In genomic region chr1:212595787-212596714, GRCh38 we compare ENCODE assay signal across 8 cellular contexts. TPM values are rescaled to one million over a fixed set of nuclear protein-coding genes. Genes with fewer than 3 reads are reported as not detected.
DNase-seq lines count a peak whose midpoint lies in the region; ATAC-seq, FAIRE-seq and TF ChIP-seq lines count a peak whose summit lies in the region.

No MANE protein-coding gene starts in this region.

- no peak for TF ChIP-seq POLR2A in K562 (conservative IDR thresholded peaks at IDR 0.05)
- TF ChIP-seq POLR2A in transverse colon (IDR thresholded peaks at IDR 0.05): no peak

- peak overlapping the region; percentile 85 for H3K27ac Mint-ChIP-seq in Caco-2 (ENCODE audit: unreplicated experiment)

- peak; percentile 90 for FAIRE-seq in RCC 7860 (lab: Jason Lieb, UNC)
- peak; percentile 80 for FAIRE-seq in K562 (lab: Jason Lieb, UNC)

- peak overlapping the region; percentile 54 for H3K4me3 Mint-ChIP-seq in Caco-2 (ENCODE audit: unreplicated experiment)

- H3K9ac ChIP-seq in K562 (ENCODE audit: insufficient read depth in 1 of 2, low read depth in 2 of 2, low read length in 2 of 2) (no peak overlapping the region), liver (ENCODE audit: low read depth in 1 of 2, low read length in 2 of 2) (peak overlapping the region in 1 of 2 donors; percentile 9)

- 12% methylated on average over 8 of the region's 8 CpGs for WGBS in K562 (ENCODE audit: insufficient coverage, low coverage, missing lambda C conversion rate)
- 42% methylated on average over 8 of the region's 8 CpGs for WGBS in liver
- 15 to 25% methylated on average over 5 to 8 of the region's 8 CpGs for WGBS in transverse colon (ENCODE audit: low coverage in 1 of 2), 2 donors

- CTCF ChIA-PET in Caco-2 (lab: Charles Lee) (interaction anchor here (0.5 to 1.6 kb wide), 3 partner anchors 12 to 165 kb away, joined by 3 to 9 read pairs (median 5); partner anchors contain the start of gene ATF3), K562 (lab: Yijun Ruan, JAX; ENCODE audit: low intra/inter-chr PET ratio) (no interaction called here)

- in situ Hi-C loops in K562 (cut with MboI) (loop anchor here (5.0 kb wide), 1 partner anchor 119 kb away; no protein-coding TSS in a partner anchor), transverse colon (cut with MboI; ENCODE audit: low pct_ligation_motif_present in 1 of 4, low pct_unique_long_range_greater_than_20kb in 1 of 4, low sequenced_read_pairs in 3 of 4) (no loop called here)

- H3K36me3 ChIP-seq in Caco-2 (ENCODE audit: control insufficient read depth, insufficient read depth, low read length) (no peaks in the 10 kb centered on the region), K562 (ENCODE audit: control insufficient read depth, insufficient read depth, low read length) (no peaks in the 10 kb centered on the region), liver (ENCODE audit: control insufficient read depth in 4 of 4, insufficient read depth in 3 of 4, low read depth in 1 of 4, low read length in 3 of 4) (no peaks in the 10 kb centered on the region), transverse colon (no peaks in the 10 kb centered on the region)

- H3K27me3 ChIP-seq in Caco-2 (replicated peaks; ENCODE audit: control insufficient read depth, insufficient read depth, low read length) (no peaks in the 10 kb centered on the region), K562 (ENCODE audit: control insufficient read depth in 2 of 2, insufficient read depth in 2 of 2, low read length in 2 of 2) (peaks cover 20 to 26% of the 10 kb centered on the region in 2 experiments), liver (ENCODE audit: control insufficient read depth in 4 of 4, insufficient read depth in 4 of 4, low read length in 3 of 4) (no peaks in the 10 kb centered on the region), transverse colon (no peaks in the 10 kb centered on the region)

- no peaks in the 10 kb centered on the region for H3K27me3 Mint-ChIP-seq in Caco-2 (ENCODE audit: insufficient read depth, unreplicated experiment)

- 0 out of 2 replicates have a peak, but pooled peaks have one; percentile 5 for TF ChIP-seq EP300 in K562 (IDR thresholded peaks at IDR 0.05; ENCODE audit: low read length)
- no peak for TF ChIP-seq EP300 in transverse colon (IDR thresholded peaks at IDR 0.05; ENCODE audit: low read depth)

- POLR2A ChIA-PET in Caco-2 (lab: Charles Lee): interaction anchor here (0.7 to 1.5 kb wide), 2 partner anchors 12 to 37 kb away, joined by 3 to 9 read pairs; partner anchors contain the start of gene ATF3
- POLR2A ChIA-PET in K562 (lab: Yijun Ruan, JAX): interaction anchor here (0.8 to 2.4 kb wide), 4 partner anchors 11 to 16 kb away, joined by 3 to 34 read pairs (median 7); partner anchors contain the start of gene ATF3

- no peaks in the 10 kb centered on the region for H3K79me2 ChIP-seq in K562 (ENCODE audit: control insufficient read depth, insufficient read depth, low read length)

- no peak overlapping the region for H3K27ac ChIP-seq in K562 (ENCODE audit: extremely low read depth, low read depth, low read length)
- H3K27ac ChIP-seq in liver (ENCODE audit: low read depth in 1 of 2, low read length in 2 of 2): peak overlapping the region; percentile 26 to 28
- peak overlapping the region; percentile 14 to 61 (median 48) for H3K27ac ChIP-seq in transverse colon

- H3K4me2 ChIP-seq in K562 (ENCODE audit: insufficient read depth, low read length): peak overlapping the region; percentile 49

- ATAC-seq in HG03175 (IDR thresholded peaks at IDR 0.05; ENCODE audit: unreplicated experiment) (peak; percentile 96), K562 (peak; percentile 94)

- H3K9me3 Mint-ChIP-seq in Caco-2 (ENCODE audit: unreplicated experiment): no peaks in the 10 kb centered on the region

- TSS peak; percentile 57 for BruUV-seq in Caco-2 (replicated peaks; lab: Mats Ljungman, UMichigan)
- no TSS peak for BruUV-seq in K562 (replicated peaks; lab: Mats Ljungman, UMichigan)

- intact Hi-C loops in Caco-2 (cut with micrococcal nuclease; ENCODE audit: unreplicated experiment): loop anchor here (1.0 kb wide), 1 partner anchor 12 kb away; the partner anchor contains the start of gene ATF3
- intact Hi-C loops in K562 (cut with micrococcal nuclease): loop anchor here (2.0 kb wide), 1 partner anchor 119 kb away; no protein-coding TSS in a partner anchor
- intact Hi-C loops in transverse colon (cut with DNase I; ENCODE audit: low total_unique reads): no loop called here

- H2AFZ ChIP-seq in K562 (ENCODE audit: low read depth, low read length): 0 out of 2 replicates have a peak overlapping the region, but pooled peaks have one; percentile 8

- no peak overlapping the region for H3K4me3 ChIP-seq in Caco-2 (ENCODE audit: low read depth, low read length)
- no peak overlapping the region for H3K4me3 ChIP-seq in K562
- no peak overlapping the region for H3K4me3 ChIP-seq in liver (ENCODE audit: low read depth in 1 of 3, low read length in 3 of 3)
- peak overlapping the region in 1 of 4 donors; percentile 2 for H3K4me3 ChIP-seq in transverse colon

- DNase-seq in Caco-2 (peak; percentile 55 to 67), GM19240 (ENCODE audit: insufficient read length, low spot score) (peak; percentile 49), RCC 7860 (ENCODE audit: low spot score) (peak; percentile 100), K562 (ENCODE audit: extremely low read depth in 1 of 4, low spot score in 3 of 4) (peak; percentile 67 to 73 (median 70)), transverse colon (peak; percentile 49), UCSD-AML1 (lab: John Stamatoyannopoulos, UW; ENCODE audit: unreplicated experiment) (no peak)

- peaks cover 33% of the 10 kb centered on the region for H3K4me1 ChIP-seq in Caco-2
- peaks cover 0 to 9% of the 10 kb centered on the region in 2 experiments; a peak in 3 of 5 replicates for H3K4me1 ChIP-seq in K562 (replicated peaks in 1 of 2; ENCODE audit: control insufficient read depth in 2 of 2, insufficient read depth in 2 of 2, low read length in 2 of 2)
- H3K4me1 ChIP-seq in liver (ENCODE audit: control insufficient read depth in 4 of 4, insufficient read depth in 4 of 4, low read length in 3 of 4): no peaks in the 10 kb centered on the region
- peaks cover 0 to 12% (median 0%) of the 10 kb centered on the region in 4 donors for H3K4me1 ChIP-seq in transverse colon

- peaks cover 6% of the 10 kb centered on the region for H3K36me3 Mint-ChIP-seq in Caco-2 (ENCODE audit: insufficient read depth, unreplicated experiment)

- peak; percentile 53 to 64 for TF ChIP-seq RAD21 in K562 (CRISPR knock-in tag; conservative IDR thresholded peaks at IDR 0.05 in 1 of 2, IDR thresholded peaks at IDR 0.05 in 1 of 2)
- TF ChIP-seq RAD21 in liver (IDR thresholded peaks at IDR 0.05): peak in 1 of 2 donors; percentile 49

- H3K9me3 ChIP-seq in Caco-2 (no peaks in the 10 kb centered on the region), K562 (replicated peaks; ENCODE audit: control insufficient read depth, insufficient read depth, low read depth, low read length) (no peaks in the 10 kb centered on the region), liver (ENCODE audit: control insufficient read depth in 4 of 4, low read length in 3 of 4) (no peaks in the 10 kb centered on the region), transverse colon (no peaks in the 10 kb centered on the region)

- no peaks in the 10 kb centered on the region for H4K20me1 ChIP-seq in K562 (replicated peaks; ENCODE audit: control insufficient read depth, insufficient read depth, low read length)

- H3K4me1 Mint-ChIP-seq in Caco-2 (ENCODE audit: low read depth, unreplicated experiment): peaks cover 49% of the 10 kb centered on the region

- H3K9me1 ChIP-seq in K562 (ENCODE audit: control insufficient read depth, insufficient read depth, low read length): no peaks in the 10 kb centered on the region

- peak; percentile 63 to 74 for TF ChIP-seq CTCF in Caco-2 (IDR thresholded peaks at IDR 0.05; ENCODE audit: insufficient read depth in 1 of 2, low read depth in 1 of 2, low read length in 1 of 2, severe bottlenecking in 1 of 2, unreplicated experiment in 1 of 2)
- peak; percentile 73 to 81 (median 79) for TF ChIP-seq CTCF in K562 (IDR thresholded peaks at IDR 0.05 in 2 of 3, conservative IDR thresholded peaks at IDR 0.05 in 1 of 3; ENCODE audit: insufficient read depth in 2 of 3, low read depth in 1 of 3, low read length in 3 of 3)
- peak; percentile 30 for TF ChIP-seq CTCF in liver (IDR thresholded peaks at IDR 0.05; ENCODE audit: low read depth, low read length, missing input control)
- TF ChIP-seq CTCF in transverse colon (IDR thresholded peaks at IDR 0.05): peak; percentile 47 to 75 (median 54)

TF ChIP-seq in K562, 482 proteins besides CTCF, POLR2A, EP300 and RAD21 (continues in another document):
- TF ChIP-seq ZNF23 (CRISPR knock-in tag; IDR thresholded peaks at IDR 0.05): no peak

TF ChIP-seq in liver, 16 proteins besides CTCF, POLR2A, EP300 and RAD21 (continues in another document):
- TF ChIP-seq JUND (IDR thresholded peaks at IDR 0.05) (peak in 1 of 2 donors; percentile 41), SP1 (IDR thresholded peaks at IDR 0.05) (peak; percentile 56), EGR1 (IDR thresholded peaks at IDR 0.05; ENCODE audit: low read depth in 2 of 2) (no peak), ATF3 (IDR thresholded peaks at IDR 0.05) (no peak), HNF4A (conservative IDR thresholded peaks at IDR 0.05) (peak in 1 of 2 donors; percentile 8)

RNA-seq across cellular contexts. Expression of gene ATF3, which starts 12.5 kb away (rescaled TPM):
- total RNA-seq in Caco-2 (2022): 21.8 and 25.8 TPM in 2 replicates
- total RNA-seq in K562 (2011; cell fraction: chromatin; rRNA removed; ENCODE audit: low replicate concordance): 31.4 and 31.5 TPM in 2 replicates
- total RNA-seq in K562 (2011; cell fraction: nucleolus; rRNA removed): 21.5 and 24.3 TPM in 2 replicates
- total RNA-seq in K562 (2011; cell fraction: nucleoplasm; rRNA removed): 32.1 and 39.3 TPM in 2 replicates
- total RNA-seq in K562 (2014; rRNA removed): 17.2 and 19.8 TPM in 2 replicates
- total RNA-seq in K562 (2014; rRNA removed; fragmentation: Illumina TruSeq; extraction: Trizol): 25.9 and 32.7 TPM in 2 replicates
- 2.9 and 3.5 TPM in 2 replicates for total RNA-seq in K562 (2015; rRNA removed; fragmentation: Illumina TruSeq; extraction: Trizol)
- total RNA-seq in K562 (2021): 21.8 and 27.6 TPM in 2 replicates
- polyA plus RNA-seq in K562 (2011; rRNA removed): 12.0 and 13.2 TPM in 2 replicates
- polyA plus RNA-seq in K562 (2011; cell fraction: cytosol; rRNA removed): 5.6 and 9.8 TPM in 2 replicates
- 15.2 and 16.0 TPM in 2 replicates for polyA plus RNA-seq in K562 (2011; cell fraction: nucleus; rRNA removed)
- 10.8 and 39.2 TPM in 2 replicates for polyA plus RNA-seq in K562 (2012)
- polyA plus RNA-seq in K562 (2014; fragmentation: Illumina TruSeq; extraction: Trizol): 27.6 and 32.0 TPM in 2 replicates
- polyA plus RNA-seq in K562 (2014; fragmentation: Nextera tagmentation; extraction: Ambion mirVana): 1 to 10 TPM; 6.1 to 6.8 TPM
- 26.2 and 28.2 TPM in 2 replicates for polyA plus RNA-seq in K562 (2014; rRNA removed)
- polyA minus RNA-seq in K562 (2011; rRNA and poly(A)+ RNA removed): 12.2 and 14.3 TPM in 2 replicates
- polyA minus RNA-seq in K562 (2011; cell fraction: cytosol; rRNA and poly(A)+ RNA removed): 4.9 and 7.1 TPM in 2 replicates
- polyA minus RNA-seq in K562 (2011; cell fraction: nucleus; rRNA and poly(A)+ RNA removed): 14.4 and 22.3 TPM in 2 replicates
- total RNA-seq in liver: 1 to 10 TPM; 1.1 to 5.4 TPM
- 1 to 10 TPM; 5.6 to 8.8 TPM for polyA plus RNA-seq in liver
- total RNA-seq in transverse colon: 10 to 100 TPM in 3 of 4 donors, 1 to 10 TPM in 1; 7.8 to 84.8 (median 46.1) TPM
